ENCODE assay signal across 9 cellular contexts in the genomic region with DNA sequence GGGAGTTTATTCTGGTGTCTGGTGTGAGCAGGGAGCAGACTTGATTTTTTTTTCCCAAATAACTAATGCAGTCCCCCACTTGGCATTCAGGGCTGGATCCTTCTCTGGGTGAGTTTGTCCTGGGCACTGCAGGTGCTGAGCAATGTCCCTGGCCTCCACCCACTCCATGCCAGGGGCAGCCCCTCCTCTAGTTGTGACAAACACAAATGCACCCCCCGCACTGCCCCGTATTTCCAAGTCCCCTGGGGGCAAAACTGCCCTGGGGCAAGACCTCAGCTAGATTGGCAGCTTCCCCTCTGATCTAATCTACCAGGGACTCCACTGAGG. TPM values are rescaled to one million over a fixed set of nuclear protein-coding genes. Genes with fewer than 3 reads are reported as not detected.
DNase-seq lines count a peak whose midpoint lies in the region; ATAC-seq lines count a peak whose summit lies in the region.
"Had no signal": no experiment of that assay in that cellular context is flagged by ENCODE, and none has a peak within 500 bp of the region (broad histone marks: within the 10 kb centered on the region; RNA-seq: fewer than 3 reads in every experiment).

No MANE protein-coding gene starts in this region.

- no peaks in the 10 kb centered on the region for H3K9me3 Mint-ChIP-seq in activated T-helper 2 cell treated with anti-CD3 and anti-CD28 coated beads, Interferon-gamma antibody, Interleukin-2, Interleukin-4, amounts not matched to agents 10 μg/mL and 5 μg/mL and 100 μg/mL, durations not matched to agents 14 hours and 24 hours and 36 hours

- H3K36me3 ChIP-seq in ACC112 (ENCODE audit: insufficient read depth, low read length), result no peaks in the 10 kb centered on the region
- peaks cover 0 to 4% of the 10 kb centered on the region in 2 donors for H3K36me3 ChIP-seq in muscle layer of duodenum (ENCODE audit: control insufficient read depth in 1 of 2, insufficient read depth in 2 of 2, low read length in 2 of 2)

- H3K4me1 ChIP-seq in ACC112 (ENCODE audit: control insufficient read depth, insufficient read depth, low read length, unreplicated experiment) (peaks cover 46% of the 10 kb centered on the region), muscle layer of duodenum (ENCODE audit: control insufficient read depth in 1 of 2, insufficient read depth in 2 of 2, low read length in 2 of 2) (peaks cover 7 to 65% of the 10 kb centered on the region in 2 donors)

- H3K27ac ChIP-seq in ACC112 (ENCODE audit: low read depth, low read length), result peak overlapping the region; percentile 83
- peak overlapping the region; percentile 63 for H3K27ac ChIP-seq in muscle layer of duodenum (ENCODE audit: low read length)

- H3K79me2 ChIP-seq in ACC112 (ENCODE audit: control insufficient read depth, insufficient read depth, low read length, unreplicated experiment), result peaks cover 47% of the 10 kb centered on the region

- H3K36me3 Mint-ChIP-seq in activated T-helper 2 cell treated with anti-CD3 and anti-CD28 coated beads, Interferon-gamma antibody, Interleukin-2, Interleukin-4, amounts not matched to agents 10 μg/mL and 5 μg/mL and 100 μg/mL, durations not matched to agents 14 hours and 24 hours and 36 hours (ENCODE audit: low read depth), result peaks cover 64% of the 10 kb centered on the region

- H3K4me3 ChIP-seq in ACC112 (ENCODE audit: low read depth, low read length), result peak overlapping the region; percentile 43
- H3K4me3 ChIP-seq in muscle layer of duodenum (ENCODE audit: low read depth in 1 of 2, low read length in 2 of 2), result no peak overlapping the region

- no peak overlapping the region for H2AFZ ChIP-seq in ACC112 (ENCODE audit: low read length, unreplicated experiment)

- peak overlapping the region; percentile 95 for H3K27ac Mint-ChIP-seq in activated T-helper 2 cell treated with anti-CD3 and anti-CD28 coated beads, Interferon-gamma antibody, Interleukin-2, Interleukin-4, amounts not matched to agents 10 μg/mL and 5 μg/mL and 100 μg/mL, durations not matched to agents 14 hours and 24 hours and 36 hours

- intact Hi-C loops in activated T-helper 2 cell treated with anti-CD3 and anti-CD28 coated beads, Interferon-gamma antibody, Interleukin-2, Interleukin-4, amounts not matched to agents 10 μg/mL and 5 μg/mL and 100 μg/mL, durations not matched to agents 14 hours and 24 hours and 36 hours (cut with micrococcal nuclease), result loop anchor here (5.0 kb wide), 3 partner anchors 37 to 148 kb away; partner anchors contain the start of genes BTBD2, MKNK2, PLEKHJ1 and SF3A2

- H3K4me1 Mint-ChIP-seq in activated T-helper 2 cell treated with anti-CD3 and anti-CD28 coated beads, Interferon-gamma antibody, Interleukin-2, Interleukin-4, amounts not matched to agents 10 μg/mL and 5 μg/mL and 100 μg/mL, durations not matched to agents 14 hours and 24 hours and 36 hours (ENCODE audit: low read depth), result peaks cover 62% of the 10 kb centered on the region

- ATAC-seq in GM21737 (IDR thresholded peaks at IDR 0.05; ENCODE audit: unreplicated experiment) (peak; percentile 1), HG02571 (IDR thresholded peaks at IDR 0.05; ENCODE audit: unreplicated experiment) (no peak)

- no peaks in the 10 kb centered on the region for H3K27me3 Mint-ChIP-seq in activated T-helper 2 cell treated with anti-CD3 and anti-CD28 coated beads, Interferon-gamma antibody, Interleukin-2, Interleukin-4, amounts not matched to agents 10 μg/mL and 5 μg/mL and 100 μg/mL, durations not matched to agents 14 hours and 24 hours and 36 hours (ENCODE audit: low read depth)

- no peaks in the 10 kb centered on the region for H3K9me3 ChIP-seq in muscle layer of duodenum (ENCODE audit: control insufficient read depth in 1 of 2, low read length in 2 of 2)

- no peak for DNase-seq in activated T-helper 2 cell treated with anti-CD3 and anti-CD28 coated beads, Interferon-gamma antibody, Interleukin-2, Interleukin-4, amounts not matched to agents 10 μg/mL and 5 μg/mL and 100 μg/mL, durations not matched to agents 14 hours and 24 hours and 36 hours (ENCODE audit: low spot score)
- DNase-seq in NCI-H1417 (lab: John Stamatoyannopoulos, UW) (no peak), NCI-H2196 treated with DMSO at 0.1 percent for 48 hours (lab: John Stamatoyannopoulos, UW; ENCODE audit: unreplicated experiment) (no peak), NAMALWA (ENCODE audit: low spot score) (no peak)
- DNase-seq: NCI-H2029 treated with DMSO at 0.1 percent for 48 hours had no signal

- H3K4me3 Mint-ChIP-seq in activated T-helper 2 cell treated with anti-CD3 and anti-CD28 coated beads, Interferon-gamma antibody, Interleukin-2, Interleukin-4, amounts not matched to agents 10 μg/mL and 5 μg/mL and 100 μg/mL, durations not matched to agents 14 hours and 24 hours and 36 hours (ENCODE audit: low read depth), result peak overlapping the region; percentile 75

- H3K27me3 ChIP-seq in ACC112 (ENCODE audit: insufficient read depth, low read length) (no peaks in the 10 kb centered on the region), muscle layer of duodenum (ENCODE audit: low read depth, low read length) (no peaks in the 10 kb centered on the region)

RNA-seq across cellular contexts. Expression of gene MOB3A, which starts 6.4 kb away (rescaled TPM):
- total RNA-seq in activated T-helper 2 cell treated with anti-CD3 and anti-CD28 coated beads, Interferon-gamma antibody, Interleukin-2, Interleukin-4, amounts not matched to agents 10 μg/mL and 5 μg/mL and 100 μg/mL, durations not matched to agents 14 hours and 24 hours and 36 hours, result 175 and 181 TPM in 2 replicates

RNA-seq across cellular contexts. Expression of gene IZUMO4, which starts 7.0 kb away (rescaled TPM):
- 7.6 and 9.5 TPM in 2 replicates for total RNA-seq in activated T-helper 2 cell treated with anti-CD3 and anti-CD28 coated beads, Interferon-gamma antibody, Interleukin-2, Interleukin-4, amounts not matched to agents 10 μg/mL and 5 μg/mL and 100 μg/mL, durations not matched to agents 14 hours and 24 hours and 36 hours

RNA-seq across cellular contexts. Expression of gene MKNK2, which starts 38.6 kb away (rescaled TPM):
- total RNA-seq in activated T-helper 2 cell treated with anti-CD3 and anti-CD28 coated beads, Interferon-gamma antibody, Interleukin-2, Interleukin-4, amounts not matched to agents 10 μg/mL and 5 μg/mL and 100 μg/mL, durations not matched to agents 14 hours and 24 hours and 36 hours, result 161 and 176 TPM in 2 replicates
